Comparison of ENCODE assay signal across 8 cellular contexts in genomic region chr6:25017932-25018581, GRCh38.
DNase-seq lines count a peak whose midpoint lies in the region; ATAC-seq and TF ChIP-seq lines count a peak whose summit lies in the region.

No MANE protein-coding gene starts in this region.

- no peak overlapping the region for H3K27ac Mint-ChIP-seq in chondrocyte (ENCODE audit: unreplicated experiment)

- H3K27me3 ChIP-seq in right lobe of liver, result no peaks in the 10 kb centered on the region

- no peaks in the 10 kb centered on the region for H3K9me3 ChIP-seq in right lobe of liver

- H3K27ac ChIP-seq in C4-2B (no peak overlapping the region), right lobe of liver (no peak overlapping the region)

- H3K27me3 Mint-ChIP-seq in chondrocyte (ENCODE audit: low read depth), result no peaks in the 10 kb centered on the region

- H3K4me1 ChIP-seq in right lobe of liver, result no peaks in the 10 kb centered on the region

- ATAC-seq in GM21526 (IDR thresholded peaks at IDR 0.05; ENCODE audit: low FRiP score, unreplicated experiment) (peak; percentile 69), right lobe of liver (peak; percentile 83 to 94 (median 90))

- no peak overlapping the region for H3K4me3 Mint-ChIP-seq in chondrocyte (ENCODE audit: unreplicated experiment)

- peaks cover 3% of the 10 kb centered on the region for H3K9me3 Mint-ChIP-seq in chondrocyte (ENCODE audit: low read depth)

- TF ChIP-seq CTCF in C4-2B (conservative IDR thresholded peaks at IDR 0.05) (peak; percentile 60), chondrocyte (IDR thresholded peaks at IDR 0.05) (peak; percentile 79), right lobe of liver (IDR thresholded peaks at IDR 0.05) (peak; percentile 53 to 74 (median 72))

- no peak for TF ChIP-seq POLR2A in right lobe of liver (IDR thresholded peaks at IDR 0.05)

- 29% methylated on average over 7 of the region's 7 CpGs for WGBS in right lobe of liver (ENCODE audit: insufficient coverage, low coverage, low lambda C conversion rate, missing lambda C conversion rate)

- intact Hi-C loops in right lobe of liver (cut with DNase I), result no loop called here

- H3K4me3 ChIP-seq in right lobe of liver, result no peak overlapping the region

- DNase-seq in NCI-H146 treated with DMSO at 0.1 percent for 48 hours (lab: John Stamatoyannopoulos, UW; ENCODE audit: unreplicated experiment) (peak; percentile 23), chondrocyte (ENCODE audit: low spot score) (no peak), right lobe of liver (peak in 1 of 3 donors; percentile 71), NCI-H187 treated with DMSO at 0.1 percent for 48 hours (lab: John Stamatoyannopoulos, UW) (no peak)
- DNase-seq in activated CD4-positive, CD25-positive, alpha-beta regulatory T cell treated with anti-CD3 and anti-CD28 coated beads, Interleukin-2, amount 50 U/mL, for 16 hours (ENCODE audit: low read depth, low spot score), result peak; percentile 58
- peak; percentile 46 to 60 for DNase-seq in stimulated activated CD8-positive, alpha-beta memory T cell treated with anti-CD3 and anti-CD28 coated beads, Interleukin-2, amount 100 ng/mL, for 48 hours (ENCODE audit: low read depth in 2 of 2)

- no peaks in the 10 kb centered on the region for H3K36me3 ChIP-seq in right lobe of liver

- H3K4me1 Mint-ChIP-seq in chondrocyte (ENCODE audit: low read depth), result peaks cover 41% of the 10 kb centered on the region

- H3K36me3 Mint-ChIP-seq in chondrocyte (ENCODE audit: low read depth), result no peaks in the 10 kb centered on the region

Comparison
In these comparisons a context has a peak if more than half of its experiments do, and no peak if none do; other contexts are left out.
1. DNase-seq: peak in NCI-H146 treated with DMSO at 0.1 percent for 48 hours (single experiment), activated CD4-positive, CD25-positive, alpha-beta regulatory T cell treated with anti-CD3 and anti-CD28 coated beads, Interleukin-2, amount 50 U/mL, for 16 hours (single experiment) and stimulated activated CD8-positive, alpha-beta memory T cell treated with anti-CD3 and anti-CD28 coated beads, Interleukin-2, amount 100 ng/mL, for 48 hours (2 of 2); none in chondrocyte (single experiment) and NCI-H187 treated with DMSO at 0.1 percent for 48 hours (single experiment).
2. Peak in every context shown above with its lines, with median percentiles within 50 percentile points of each other: CTCF ChIP-seq.